Comparison of ENCODE assay signal across 9 cellular contexts in genomic region chr15:78618490-78618934, GRCh38.
DNase-seq lines count a peak whose midpoint lies in the region; ATAC-seq and TF ChIP-seq lines count a peak whose summit lies in the region.
"Had no signal": no experiment of that assay in that cellular context is flagged by ENCODE, and none has a peak within 500 bp of the region (broad histone marks: within the 10 kb centered on the region; RNA-seq: fewer than 3 reads in every experiment).

No MANE protein-coding gene starts in this region.

- H3K36me3 Mint-ChIP-seq in nephron (ENCODE audit: low read depth): no peaks in the 10 kb centered on the region
- H3K36me3 Mint-ChIP-seq in stimulated activated naive B cell treated with anti-CD40 and anti-IgM and Interleukin-4, amounts not matched to agents 10 μg/mL and 1 μg/mL and 100 μg/mL, for 72 hours: no peaks in the 10 kb centered on the region
- H3K36me3 Mint-ChIP-seq: activated naive CD4-positive, alpha-beta T cell treated with anti-CD3 and anti-CD28 coated beads, Interleukin-2, amount 50 U/mL, for 24 hours had no signal

- H3K27ac Mint-ChIP-seq in nephron: peak overlapping the region in 1 of 3 experiments; percentile 11
- no peak overlapping the region for H3K27ac Mint-ChIP-seq in stimulated activated naive B cell treated with anti-CD40 and anti-IgM and Interleukin-4, amounts not matched to agents 10 μg/mL and 1 μg/mL and 100 μg/mL, for 72 hours
- H3K27ac Mint-ChIP-seq: activated naive CD4-positive, alpha-beta T cell treated with anti-CD3 and anti-CD28 coated beads, Interleukin-2, amount 50 U/mL, for 24 hours had no signal

- peaks cover 16% of the 10 kb centered on the region for H3K4me1 Mint-ChIP-seq in nephron
- peaks cover 9% of the 10 kb centered on the region in 2 donors for H3K4me1 Mint-ChIP-seq in stimulated activated naive B cell treated with anti-CD40 and anti-IgM and Interleukin-4, amounts not matched to agents 10 μg/mL and 1 μg/mL and 100 μg/mL, for 72 hours

- H3K9me3 Mint-ChIP-seq in nephron: no peaks in the 10 kb centered on the region
- no peaks in the 10 kb centered on the region for H3K9me3 Mint-ChIP-seq in stimulated activated naive B cell treated with anti-CD40 and anti-IgM and Interleukin-4, amounts not matched to agents 10 μg/mL and 1 μg/mL and 100 μg/mL, for 72 hours
- H3K9me3 Mint-ChIP-seq: activated naive CD4-positive, alpha-beta T cell treated with anti-CD3 and anti-CD28 coated beads, Interleukin-2, amount 50 U/mL, for 24 hours had no signal

- ATAC-seq in stimulated activated naive B cell treated with anti-CD40 and anti-IgM and Interleukin-4, amounts not matched to agents 10 μg/mL and 1 μg/mL and 100 μg/mL, for 72 hours (replicated peaks): peak; percentile 77 to 84
- ATAC-seq in GM21723 (IDR thresholded peaks at IDR 0.05; ENCODE audit: unreplicated experiment): no peak

- peak overlapping the region; percentile 71 to 80 (median 77) for H3K4me3 Mint-ChIP-seq in nephron
- no peak overlapping the region for H3K4me3 Mint-ChIP-seq in stimulated activated naive B cell treated with anti-CD40 and anti-IgM and Interleukin-4, amounts not matched to agents 10 μg/mL and 1 μg/mL and 100 μg/mL, for 72 hours
- H3K4me3 Mint-ChIP-seq: activated naive CD4-positive, alpha-beta T cell treated with anti-CD3 and anti-CD28 coated beads, Interleukin-2, amount 50 U/mL, for 24 hours had no signal

- TF ChIP-seq CTCF in LNCAP (IDR thresholded peaks at IDR 0.05): peak; percentile 79
- peak; percentile 84 to 87 (median 86) for TF ChIP-seq CTCF in nephron (IDR thresholded peaks at IDR 0.05; ENCODE audit: unreplicated experiment in 3 of 3)

- DNase-seq in DMS 273 treated with DMSO at 0.1 percent for 48 hours (lab: John Stamatoyannopoulos, UW) (peak; percentile 36), RKO (ENCODE audit: low spot score) (peak; percentile 82), fibroblast of peridontal ligament (ENCODE audit: extremely low read depth) (peak; percentile 92)
- DNase-seq in activated T-cell treated with anti-CD3 and anti-CD28 coated beads, Interleukin-2, amount 50 U/mL, for 48 hours: peak; percentile 86 to 88
- peak; percentile 62 for DNase-seq in stimulated activated naive B cell treated with anti-CD40 and anti-IgM and Interleukin-4, amounts not matched to agents 10 μg/mL and 1 μg/mL and 100 μg/mL, for 72 hours

- peaks cover 61% of the 10 kb centered on the region for H3K27me3 Mint-ChIP-seq in nephron (ENCODE audit: low read depth)
- H3K27me3 Mint-ChIP-seq in stimulated activated naive B cell treated with anti-CD40 and anti-IgM and Interleukin-4, amounts not matched to agents 10 μg/mL and 1 μg/mL and 100 μg/mL, for 72 hours: peaks cover 39 to 40% of the 10 kb centered on the region in 2 donors

Comparison
In these comparisons a context has a peak if more than half of its experiments do, and no peak if none do; other contexts are left out.
1. DNase-seq: peak in every context shown above with its lines; median percentile 92 in fibroblast of peridontal ligament; 87 in activated T-cell treated with anti-CD3 and anti-CD28 coated beads, Interleukin-2, amount 50 U/mL, for 48 hours; 82 in RKO; 62 in stimulated activated naive B cell treated with anti-CD40 and anti-IgM and Interleukin-4, amounts not matched to agents 10 μg/mL and 1 μg/mL and 100 μg/mL, for 72 hours; 36 in DMS 273 treated with DMSO at 0.1 percent for 48 hours.
2. H3K4me3 Mint-ChIP-seq: peak in nephron (3 of 3); none in stimulated activated naive B cell treated with anti-CD40 and anti-IgM and Interleukin-4, amounts not matched to agents 10 μg/mL and 1 μg/mL and 100 μg/mL, for 72 hours (0 of 2).